Comparison of ENCODE assay signal across 24 cellular contexts in the genomic region with DNA sequence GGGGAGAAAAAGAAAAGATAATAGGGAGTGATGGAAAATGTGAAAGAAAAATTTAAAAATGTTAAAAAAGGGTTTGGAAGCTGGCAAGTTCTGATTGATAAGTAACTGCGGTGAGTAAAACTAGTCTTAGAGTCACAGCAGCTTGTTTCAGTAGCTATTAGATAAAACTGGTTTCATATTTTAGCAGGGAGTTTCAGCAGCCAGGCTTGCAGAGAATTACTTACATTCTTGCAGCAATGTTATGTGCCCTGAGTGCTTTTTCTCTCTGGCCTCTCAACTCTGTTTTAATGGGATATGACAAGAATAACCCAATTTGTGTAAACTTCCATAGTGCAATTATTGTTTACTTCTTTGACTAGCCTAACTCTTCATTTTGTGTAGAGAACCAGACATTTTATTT. TPM values are rescaled to one million over a fixed set of nuclear protein-coding genes. Genes with fewer than 3 reads are reported as not detected.
A peak's percentile ranks its signal among the peaks of the same experiment; 100 is the strongest.
DNase-seq lines count a peak whose midpoint lies in the region; ATAC-seq, FAIRE-seq and TF ChIP-seq lines count a peak whose summit lies in the region.
"Had no signal": no experiment of that assay in that cellular context is flagged by ENCODE, and none has a peak within 500 bp of the region (broad histone marks: within the 10 kb centered on the region; RNA-seq: fewer than 3 reads in every experiment).

No MANE protein-coding gene starts in this region.

- no peak for TF ChIP-seq RAD21 in K562 (CRISPR knock-in tag; conservative IDR thresholded peaks at IDR 0.05 in 1 of 2, IDR thresholded peaks at IDR 0.05 in 1 of 2)

- CTCF ChIA-PET in K562 (lab: Yijun Ruan, JAX; ENCODE audit: low intra/inter-chr PET ratio), result no interaction called here
- CTCF ChIA-PET in activated CD8-positive, alpha-beta T cell treated with anti-CD3 and anti-CD28 coated beads, Interleukin-2, amount 10 ng/mL, durations not matched to agents 7 days and 5 days (lab: Charles Lee), result no interaction called here

- no peak overlapping the region for H3K27ac Mint-ChIP-seq in activated CD8-positive, alpha-beta T cell treated with anti-CD3 and anti-CD28 coated beads, Interleukin-2, amount 10 ng/mL, durations not matched to agents 7 days and 5 days
- H3K27ac Mint-ChIP-seq: B cell; CD8-positive, alpha-beta T cell had no signal

- H2AFZ ChIP-seq in K562 (ENCODE audit: low read depth, low read length), result no peak overlapping the region
- H2AFZ ChIP-seq: PC-9 had no signal

- in situ Hi-C loops in K562 (cut with MboI), result no loop called here

- TF ChIP-seq EP300 in K562 (IDR thresholded peaks at IDR 0.05; ENCODE audit: low read length), result no peak

- no peak overlapping the region for H3K4me3 Mint-ChIP-seq in activated CD8-positive, alpha-beta T cell treated with anti-CD3 and anti-CD28 coated beads, Interleukin-2, amount 10 ng/mL, durations not matched to agents 7 days and 5 days
- H3K4me3 Mint-ChIP-seq: B cell; CD8-positive, alpha-beta T cell had no signal

- H3K4me1 ChIP-seq in K562 (replicated peaks in 1 of 2; ENCODE audit: control insufficient read depth in 2 of 2, insufficient read depth in 2 of 2, low read length in 2 of 2), result peaks cover 0 to 4% of the 10 kb centered on the region in 2 experiments; a peak in 2 of 5 replicates
- H3K4me1 ChIP-seq: SJSA1 had no signal

- H3K9me1 ChIP-seq in K562 (ENCODE audit: control insufficient read depth, insufficient read depth, low read length), result no peaks in the 10 kb centered on the region

- 0 out of 3 replicates have a peak, but pooled peaks cover 6% of the 10 kb centered on the region for H3K79me2 ChIP-seq in K562 (ENCODE audit: control insufficient read depth, insufficient read depth, low read length)

- no peak overlapping the region for H3K27ac ChIP-seq in K562 (ENCODE audit: extremely low read depth, low read depth, low read length)
- H3K27ac ChIP-seq: C4-2B, PC-9, SJSA1 had no signal

- no peak overlapping the region for H3K9ac ChIP-seq in K562 (ENCODE audit: insufficient read depth in 1 of 2, low read depth in 2 of 2, low read length in 2 of 2)

- no peaks in the 10 kb centered on the region for H4K20me1 ChIP-seq in K562 (replicated peaks; ENCODE audit: control insufficient read depth, insufficient read depth, low read length)

- H3K27me3 ChIP-seq in K562 (ENCODE audit: control insufficient read depth in 2 of 2, insufficient read depth in 2 of 2, low read length in 2 of 2), result no peaks in the 10 kb centered on the region
- H3K27me3 ChIP-seq: SJSA1 had no signal

- no peaks in the 10 kb centered on the region for H3K27me3 Mint-ChIP-seq in activated CD8-positive, alpha-beta T cell treated with anti-CD3 and anti-CD28 coated beads, Interleukin-2, amount 10 ng/mL, durations not matched to agents 7 days and 5 days (ENCODE audit: low read depth)
- H3K27me3 Mint-ChIP-seq: B cell had no signal

- peaks cover 26% of the 10 kb centered on the region for H3K36me3 Mint-ChIP-seq in activated CD8-positive, alpha-beta T cell treated with anti-CD3 and anti-CD28 coated beads, Interleukin-2, amount 10 ng/mL, durations not matched to agents 7 days and 5 days (ENCODE audit: low read depth)

- DNase-seq in EH (ENCODE audit: low read depth) (peak; percentile 19), GM19239 (ENCODE audit: insufficient read length, low spot score) (no peak), K562 (ENCODE audit: extremely low read depth in 1 of 4, low spot score in 3 of 4) (no peak), fibroblast of villous mesenchyme (ENCODE audit: low read depth) (peak; percentile 57), AG08395 (ENCODE audit: low spot score) (no peak), NCI-H2107 treated with DMSO at 0.1 percent for 48 hours (lab: John Stamatoyannopoulos, UW; ENCODE audit: unreplicated experiment) (no peak)
- DNase-seq in activated CD8-positive, alpha-beta T cell treated with anti-CD3 and anti-CD28 coated beads, Interleukin-2, amount 10 ng/mL, durations not matched to agents 7 days and 5 days, result no peak
- DNase-seq: CD8-positive, alpha-beta T cell; DMS53; Kasumi-1; NCI-H1105 treated with DMSO at 0.1 percent for 48 hours; NCI-H146; NCI-H1930; NCI-H2107; NCI-H446; NCI-H774; NK-92 treated with Interleukin-12 subunit alpha and Interleukin-12 subunit beta, amount 100 ng/mL, for 24 hours; PC-9; Right ventricle myocardium superior; RPMI8226; T-helper 1 cell had no signal

- no peak for TF ChIP-seq CTCF in K562 (IDR thresholded peaks at IDR 0.05 in 2 of 3, conservative IDR thresholded peaks at IDR 0.05 in 1 of 3; ENCODE audit: insufficient read depth in 2 of 3, low read depth in 1 of 3, low read length in 3 of 3)
- no peak for TF ChIP-seq CTCF in fibroblast of villous mesenchyme (IDR thresholded peaks at IDR 0.05; ENCODE audit: insufficient read depth, low read depth, low read length)

- no peak for TF ChIP-seq POLR2A in K562 (conservative IDR thresholded peaks at IDR 0.05)

- no peaks in the 10 kb centered on the region for H3K9me3 ChIP-seq in K562 (replicated peaks; ENCODE audit: control insufficient read depth, insufficient read depth, low read depth, low read length)
- H3K9me3 ChIP-seq: SJSA1 had no signal

- H3K36me3 ChIP-seq in K562 (ENCODE audit: control insufficient read depth, insufficient read depth, low read length), result peaks cover 61% of the 10 kb centered on the region
- H3K36me3 ChIP-seq: SJSA1 had no signal

- BruUV-seq in K562 (replicated peaks; lab: Mats Ljungman, UMichigan), result no TSS peak

- peak; percentile 51 for FAIRE-seq in GM19239 (lab: Jason Lieb, UNC)
- FAIRE-seq in K562 (lab: Jason Lieb, UNC), result peak; percentile 37

- H3K4me3 ChIP-seq in K562 (no peak overlapping the region), fibroblast of villous mesenchyme (ENCODE audit: low read depth, low read length) (no peak overlapping the region)
- H3K4me3 ChIP-seq: PC-9, SJSA1 had no signal

- no peak for ATAC-seq in K562
- ATAC-seq in activated CD8-positive, alpha-beta T cell treated with anti-CD3 and anti-CD28 coated beads, Interleukin-2, amount 10 ng/mL, durations not matched to agents 7 days and 5 days, result no peak
- ATAC-seq: CD8-positive, alpha-beta T cell had no signal

- no peaks in the 10 kb centered on the region for H3K4me1 Mint-ChIP-seq in activated CD8-positive, alpha-beta T cell treated with anti-CD3 and anti-CD28 coated beads, Interleukin-2, amount 10 ng/mL, durations not matched to agents 7 days and 5 days (ENCODE audit: low read depth)
- H3K4me1 Mint-ChIP-seq: B cell had no signal

- no peak overlapping the region for H3K4me2 ChIP-seq in K562 (ENCODE audit: insufficient read depth, low read length)
- H3K4me2 ChIP-seq: PC-9 had no signal

- no peaks in the 10 kb centered on the region for H3K9me3 Mint-ChIP-seq in activated CD8-positive, alpha-beta T cell treated with anti-CD3 and anti-CD28 coated beads, Interleukin-2, amount 10 ng/mL, durations not matched to agents 7 days and 5 days (ENCODE audit: insufficient read depth)
- H3K9me3 Mint-ChIP-seq: CD8-positive, alpha-beta T cell had no signal

- 79% methylated on average over 1 of the region's 1 CpG for WGBS in K562 (ENCODE audit: insufficient coverage, low coverage, missing lambda C conversion rate)

- intact Hi-C loops in K562 (cut with micrococcal nuclease), result no loop called here

- POLR2A ChIA-PET in K562 (lab: Yijun Ruan, JAX), result no interaction called here
- POLR2A ChIA-PET in activated CD8-positive, alpha-beta T cell treated with anti-CD3 and anti-CD28 coated beads, Interleukin-2, amount 10 ng/mL, durations not matched to agents 7 days and 5 days (lab: Charles Lee), result no interaction called here

RNA-seq across cellular contexts. Expression of a gene that starts 33.6 kb away (rescaled TPM):
- total RNA-seq in K562 (2011; cell fraction: chromatin; rRNA removed; ENCODE audit: low replicate concordance), result 76.3 and 104 TPM in 2 replicates
- 63.9 and 70.7 TPM in 2 replicates for total RNA-seq in K562 (2011; cell fraction: nucleolus; rRNA removed)
- total RNA-seq in K562 (2011; cell fraction: nucleoplasm; rRNA removed), result 77.6 and 103 TPM in 2 replicates
- total RNA-seq in K562 (2014; rRNA removed) (37.6 and 59.6 TPM in 2 replicates), K562 (2014; rRNA removed; fragmentation: Illumina TruSeq; extraction: Trizol) (30.1 and 33.4 TPM in 2 replicates), K562 (2015; rRNA removed; fragmentation: Illumina TruSeq; extraction: Trizol) (42.3 and 45.7 TPM in 2 replicates), K562 (2021) (65.8 and 69.4 TPM in 2 replicates), fibroblast of villous mesenchyme (48.0 and 165 TPM in 2 replicates)
- polyA plus RNA-seq in K562 (2011; rRNA removed) (52.5 and 89.2 TPM in 2 replicates), K562 (2014; fragmentation: Illumina TruSeq; extraction: Trizol) (75.8 and 81.7 TPM in 2 replicates), K562 (2014; fragmentation: Nextera tagmentation; extraction: Ambion mirVana) (10 to 100 TPM in 1 of 2 experiments, 1 to 10 TPM in 1; 9.8 to 24.1 TPM), K562 (2014; rRNA removed) (33.1 and 48.4 TPM in 2 replicates)
- polyA plus RNA-seq in K562 (2011; cell fraction: cytosol; rRNA removed), result 96.5 and 108 TPM in 2 replicates
- polyA plus RNA-seq in K562 (2011; cell fraction: nucleus; rRNA removed), result 101 and 105 TPM in 2 replicates
- polyA plus RNA-seq in K562 (2012), result 47.4 and 51.6 TPM in 2 replicates
- polyA minus RNA-seq in K562 (2011; rRNA and poly(A)+ RNA removed), result 52.9 and 57.0 TPM in 2 replicates
- 66.0 and 73.1 TPM in 2 replicates for polyA minus RNA-seq in K562 (2011; cell fraction: cytosol; rRNA and poly(A)+ RNA removed)
- polyA minus RNA-seq in K562 (2011; cell fraction: nucleus; rRNA and poly(A)+ RNA removed), result 90.7 and 144 TPM in 2 replicates
- total RNA-seq in activated CD8-positive, alpha-beta T cell treated with anti-CD3 and anti-CD28 coated beads, Interleukin-2, amount 10 ng/mL, durations not matched to agents 7 days and 5 days, result 10 to 100 TPM; 28.6 to 29.6 TPM

RNA-seq across cellular contexts. Expression of a gene that starts 33.9 kb away (rescaled TPM):
- total RNA-seq in K562 (2011; cell fraction: chromatin; rRNA removed; ENCODE audit: low replicate concordance), result 48.0 and 104 TPM in 2 replicates
- total RNA-seq in K562 (2011; cell fraction: nucleolus; rRNA removed), result 16.0 and 24.7 TPM in 2 replicates
- 30.5 and 41.8 TPM in 2 replicates for total RNA-seq in K562 (2011; cell fraction: nucleoplasm; rRNA removed)
- total RNA-seq in K562 (2014; rRNA removed), result 10.9 and 13.9 TPM in 2 replicates
- 11.1 and 13.0 TPM in 2 replicates for total RNA-seq in K562 (2014; rRNA removed; fragmentation: Illumina TruSeq; extraction: Trizol)
- 14.5 and 15.8 TPM in 2 replicates for total RNA-seq in K562 (2015; rRNA removed; fragmentation: Illumina TruSeq; extraction: Trizol)
- total RNA-seq in K562 (2021), result 17.6 and 18.5 TPM in 2 replicates
- 15.2 and 15.8 TPM in 2 replicates for polyA plus RNA-seq in K562 (2011; rRNA removed)
- polyA plus RNA-seq in K562 (2011; cell fraction: cytosol; rRNA removed), result 8.2 and 13.7 TPM in 2 replicates
- 14.6 and 33.1 TPM in 2 replicates for polyA plus RNA-seq in K562 (2011; cell fraction: nucleus; rRNA removed)
- polyA plus RNA-seq in K562 (2012), result 12.5 TPM in 2 replicates
- polyA plus RNA-seq in K562 (2014; fragmentation: Illumina TruSeq; extraction: Trizol), result 18.7 and 20.2 TPM in 2 replicates
- 1 to 10 TPM; 4.4 to 5.1 TPM for polyA plus RNA-seq in K562 (2014; fragmentation: Nextera tagmentation; extraction: Ambion mirVana)
- 15.4 and 15.8 TPM in 2 replicates for polyA plus RNA-seq in K562 (2014; rRNA removed)
- polyA minus RNA-seq in K562 (2011; rRNA and poly(A)+ RNA removed), result 33.0 and 34.9 TPM in 2 replicates
- 12.7 and 14.6 TPM in 2 replicates for polyA minus RNA-seq in K562 (2011; cell fraction: cytosol; rRNA and poly(A)+ RNA removed)
- 26.7 and 29.8 TPM in 2 replicates for polyA minus RNA-seq in K562 (2011; cell fraction: nucleus; rRNA and poly(A)+ RNA removed)
- 19.6 and 54.4 TPM in 2 replicates for total RNA-seq in fibroblast of villous mesenchyme
- total RNA-seq in activated CD8-positive, alpha-beta T cell treated with anti-CD3 and anti-CD28 coated beads, Interleukin-2, amount 10 ng/mL, durations not matched to agents 7 days and 5 days, result 10 to 100 TPM; 36.0 to 44.2 TPM

Comparison
In these comparisons a context has a peak if more than half of its experiments do, and no peak if none do; other contexts are left out.
1. DNase-seq: peak in EH (single experiment) and fibroblast of villous mesenchyme (single experiment); none in GM19239 (single experiment), K562 (0 of 4), activated CD8-positive, alpha-beta T cell treated with anti-CD3 and anti-CD28 coated beads, Interleukin-2, amount 10 ng/mL, durations not matched to agents 7 days and 5 days (single experiment), AG08395 (single experiment) and NCI-H2107 treated with DMSO at 0.1 percent for 48 hours (single experiment).